Comparison of ENCODE assay signal across 12 cellular contexts in genomic region chr1:174157157-174157806, GRCh38. TPM values are rescaled to one million over a fixed set of nuclear protein-coding genes. Genes with fewer than 3 reads are reported as not detected.
DNase-seq lines count a peak whose midpoint lies in the region; ATAC-seq and TF ChIP-seq lines count a peak whose summit lies in the region.
"Had no signal": no experiment of that assay in that cellular context is flagged by ENCODE, and none has a peak within 500 bp of the region (broad histone marks: within the 10 kb centered on the region; RNA-seq: fewer than 3 reads in every experiment).

No MANE protein-coding gene starts in this region.

- peak overlapping the region; percentile 87 for H3K27ac Mint-ChIP-seq in activated naive CD4-positive, alpha-beta T cell treated with anti-CD3 and anti-CD28 coated beads, Interleukin-2, amount 50 U/mL, for 24 hours
- H3K27ac Mint-ChIP-seq in chondrocyte (ENCODE audit: unreplicated experiment) = no peak overlapping the region

- H3K4me1 ChIP-seq in mucosa of descending colon (ENCODE audit: low read depth) = peaks cover 5% of the 10 kb centered on the region

- intact Hi-C loops in mucosa of descending colon (cut with DNase I, micrococcal nuclease) = no loop called here

- ATAC-seq in GM19455 (IDR thresholded peaks at IDR 0.05; ENCODE audit: unreplicated experiment) (peak; percentile 22), HG03196 (IDR thresholded peaks at IDR 0.05; ENCODE audit: unreplicated experiment) (peak; percentile 47), mucosa of descending colon (no peak)

- DNase-seq in GM12864 (ENCODE audit: low read depth) = peak; percentile 81
- DNase-seq in NCI-H2029 (lab: John Stamatoyannopoulos, UW) = no peak
- no peak for DNase-seq in mucosa of descending colon
- no peak for DNase-seq in NCI-H1694 (lab: John Stamatoyannopoulos, UW)
- no peak for DNase-seq in chondrocyte (ENCODE audit: low spot score)
- DNase-seq: activated CD8-positive, alpha-beta memory T cell treated with anti-CD3 and anti-CD28 coated beads, Interleukin-2, amount 50 U/mL, for 4 hours; GF-D8; NCI-H1930 had no signal

- H3K4me1 Mint-ChIP-seq in activated naive CD4-positive, alpha-beta T cell treated with anti-CD3 and anti-CD28 coated beads, Interleukin-2, amount 50 U/mL, for 24 hours = peaks cover 61% of the 10 kb centered on the region
- peaks cover 22% of the 10 kb centered on the region for H3K4me1 Mint-ChIP-seq in chondrocyte (ENCODE audit: low read depth)

- no peaks in the 10 kb centered on the region for H3K36me3 ChIP-seq in mucosa of descending colon (ENCODE audit: low read depth)

- TF ChIP-seq CTCF in GM12864 (IDR thresholded peaks at IDR 0.05; ENCODE audit: low read depth, low read length, missing control alignments) (no peak), mucosa of descending colon (IDR thresholded peaks at IDR 0.05) (no peak), chondrocyte (IDR thresholded peaks at IDR 0.05) (no peak)

- H3K4me3 Mint-ChIP-seq in activated naive CD4-positive, alpha-beta T cell treated with anti-CD3 and anti-CD28 coated beads, Interleukin-2, amount 50 U/mL, for 24 hours = peak overlapping the region; percentile 72
- no peak overlapping the region for H3K4me3 Mint-ChIP-seq in chondrocyte (ENCODE audit: unreplicated experiment)

- no peaks in the 10 kb centered on the region for H3K36me3 Mint-ChIP-seq in activated naive CD4-positive, alpha-beta T cell treated with anti-CD3 and anti-CD28 coated beads, Interleukin-2, amount 50 U/mL, for 24 hours
- no peaks in the 10 kb centered on the region for H3K36me3 Mint-ChIP-seq in chondrocyte (ENCODE audit: low read depth)

- no peaks in the 10 kb centered on the region for H3K27me3 Mint-ChIP-seq in activated naive CD4-positive, alpha-beta T cell treated with anti-CD3 and anti-CD28 coated beads, Interleukin-2, amount 50 U/mL, for 24 hours
- no peaks in the 10 kb centered on the region for H3K27me3 Mint-ChIP-seq in chondrocyte (ENCODE audit: low read depth)

- no peaks in the 10 kb centered on the region for H3K9me3 Mint-ChIP-seq in activated naive CD4-positive, alpha-beta T cell treated with anti-CD3 and anti-CD28 coated beads, Interleukin-2, amount 50 U/mL, for 24 hours
- H3K9me3 Mint-ChIP-seq in chondrocyte (ENCODE audit: low read depth) = no peaks in the 10 kb centered on the region

- no peaks in the 10 kb centered on the region for H3K9me3 ChIP-seq in mucosa of descending colon

- H3K4me3 ChIP-seq in GM12864 (ENCODE audit: low read depth, low read length) (peak overlapping the region; percentile 90; the same call in 1 of the 2 replicates), mucosa of descending colon (no peak overlapping the region)
- H3K4me3 ChIP-seq: skin epidermis had no signal

RNA-seq across cellular contexts. Expression of gene RABGAP1L, which starts 2.0 kb away (rescaled TPM):
- total RNA-seq in mucosa of descending colon (10 to 100 TPM; 46.1 to 74.7 (median 59.2) TPM), chondrocyte (27.1 to 31.7 TPM (median 28.3 TPM) in 3 replicates)
